Comparison of ENCODE assay signal across 8 cellular contexts in genomic region chr6:149717255-149717587, GRCh38. TPM values are rescaled to one million over a fixed set of nuclear protein-coding genes. Genes with fewer than 3 reads are reported as not detected.
DNase-seq lines count a peak whose midpoint lies in the region; ATAC-seq and TF ChIP-seq lines count a peak whose summit lies in the region.

No MANE protein-coding gene starts in this region.

- intact Hi-C loops in breast epithelium (cut with DNase I; ENCODE audit: low total_unique reads): no loop called here

- TF ChIP-seq POLR2A in breast epithelium (IDR thresholded peaks at IDR 0.05): no peak

- H3K9me3 ChIP-seq in breast epithelium: no peaks in the 10 kb centered on the region
- no peaks in the 10 kb centered on the region for H3K9me3 ChIP-seq in muscle layer of colon (ENCODE audit: low read length)

- TF ChIP-seq CTCF in AG10803 (conservative IDR thresholded peaks at IDR 0.05; ENCODE audit: low read length): no peak
- no peak for TF ChIP-seq CTCF in HFF-Myc (IDR thresholded peaks at IDR 0.05; ENCODE audit: low read depth, low read length, missing control alignments)
- no peak for TF ChIP-seq CTCF in breast epithelium (IDR thresholded peaks at IDR 0.05)

- H3K36me3 ChIP-seq in breast epithelium (no peaks in the 10 kb centered on the region), muscle layer of colon (ENCODE audit: insufficient read depth, low read length) (no peaks in the 10 kb centered on the region)

- ATAC-seq in GM19397 (IDR thresholded peaks at IDR 0.05; ENCODE audit: unreplicated experiment): no peak

- H3K9ac ChIP-seq in muscle layer of colon (ENCODE audit: low read length): peak overlapping the region; percentile 62

- H3K27ac ChIP-seq in breast epithelium: peak overlapping the region; percentile 99 to 100
- H3K27ac ChIP-seq in muscle layer of colon (ENCODE audit: low read depth, low read length): peak overlapping the region; percentile 99

- DNase-seq in AG10803 (ENCODE audit: low read depth) (no peak), HFF-Myc (ENCODE audit: extremely low read depth, low read depth) (no peak), breast epithelium (ENCODE audit: low spot score in 2 of 2) (no peak), A172 (ENCODE audit: low spot score) (no peak), SKM-1 treated with dmso at 0.1 percent for 144 hours (lab: John Stamatoyannopoulos, UW; ENCODE audit: unreplicated experiment) (no peak), NCI-H446 (lab: John Stamatoyannopoulos, UW) (no peak)

- H3K4me1 ChIP-seq in breast epithelium (no peaks in the 10 kb centered on the region), muscle layer of colon (ENCODE audit: insufficient read depth, low read length) (peaks cover 23% of the 10 kb centered on the region)

- H3K27me3 ChIP-seq in breast epithelium (no peaks in the 10 kb centered on the region), muscle layer of colon (ENCODE audit: control insufficient read depth in 1 of 2, insufficient read depth in 2 of 2, low read length in 2 of 2) (no peaks in the 10 kb centered on the region)

- peak overlapping the region; percentile 91 for H3K4me3 ChIP-seq in AG10803 (ENCODE audit: low read length)
- peak overlapping the region; percentile 91 for H3K4me3 ChIP-seq in HFF-Myc (replicated peaks; ENCODE audit: low read depth, low read length)
- peak overlapping the region; percentile 87 to 95 (median 94) for H3K4me3 ChIP-seq in breast epithelium
- H3K4me3 ChIP-seq in muscle layer of colon (ENCODE audit: low read depth in 1 of 2, low read length in 2 of 2): peak overlapping the region; percentile 83 to 90

RNA-seq across cellular contexts. Expression of gene LATS1, which starts 0.7 kb away (rescaled TPM):
- 10 to 100 TPM; 24.3 to 36.4 (median 30.2) TPM for total RNA-seq in breast epithelium
- total RNA-seq in A172 (2014; rRNA removed; shearing (Covaris generic)): 15.9 and 17.7 TPM in 2 replicates

RNA-seq across cellular contexts. Expression of gene NUP43, which starts 29.1 kb away (rescaled TPM):
- 10 to 100 TPM; 15.5 to 27.8 (median 22.6) TPM for total RNA-seq in breast epithelium
- 103 and 115 TPM in 2 replicates for total RNA-seq in A172 (2014; rRNA removed; shearing (Covaris generic))

RNA-seq across cellular contexts. Expression of gene PCMT1, which starts 32.3 kb away (rescaled TPM):
- total RNA-seq in breast epithelium: 100 to 1,000 TPM; 111 to 148 (median 121) TPM
- total RNA-seq in A172 (2014; rRNA removed; shearing (Covaris generic)): 184 and 205 TPM in 2 replicates
